ENCODE assay signal across 1 cellular context in the genomic region with DNA sequence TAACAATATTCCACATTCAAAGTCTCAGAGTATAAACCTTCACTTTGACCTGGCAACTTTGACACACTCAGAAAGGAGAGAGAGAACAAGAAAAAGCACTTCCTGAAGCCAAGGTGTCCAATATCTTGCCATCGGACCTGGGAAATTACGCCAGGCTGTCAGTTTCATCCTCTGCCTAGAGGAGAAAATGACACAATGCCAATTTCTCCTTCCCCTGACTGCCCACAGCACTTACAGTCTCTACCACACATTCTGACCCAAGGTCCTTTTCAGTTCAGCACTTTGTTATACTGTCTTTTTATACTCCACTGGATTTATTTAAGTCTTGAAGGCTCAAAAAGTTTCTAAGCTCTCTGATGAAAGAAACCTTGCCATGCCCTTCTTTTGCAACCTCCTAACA.
TF ChIP-seq lines count a peak whose summit lies in the region.

No MANE protein-coding gene starts in this region.

TF ChIP-seq in GM12878, 131 proteins besides CTCF, POLR2A, EP300 and RAD21 (continued from another document):
- TF ChIP-seq IKZF2 (IDR thresholded peaks at IDR 0.05): peak; percentile 23 to 31; a peak in 2 of 4 replicates
- TF ChIP-seq, protein P1, sequence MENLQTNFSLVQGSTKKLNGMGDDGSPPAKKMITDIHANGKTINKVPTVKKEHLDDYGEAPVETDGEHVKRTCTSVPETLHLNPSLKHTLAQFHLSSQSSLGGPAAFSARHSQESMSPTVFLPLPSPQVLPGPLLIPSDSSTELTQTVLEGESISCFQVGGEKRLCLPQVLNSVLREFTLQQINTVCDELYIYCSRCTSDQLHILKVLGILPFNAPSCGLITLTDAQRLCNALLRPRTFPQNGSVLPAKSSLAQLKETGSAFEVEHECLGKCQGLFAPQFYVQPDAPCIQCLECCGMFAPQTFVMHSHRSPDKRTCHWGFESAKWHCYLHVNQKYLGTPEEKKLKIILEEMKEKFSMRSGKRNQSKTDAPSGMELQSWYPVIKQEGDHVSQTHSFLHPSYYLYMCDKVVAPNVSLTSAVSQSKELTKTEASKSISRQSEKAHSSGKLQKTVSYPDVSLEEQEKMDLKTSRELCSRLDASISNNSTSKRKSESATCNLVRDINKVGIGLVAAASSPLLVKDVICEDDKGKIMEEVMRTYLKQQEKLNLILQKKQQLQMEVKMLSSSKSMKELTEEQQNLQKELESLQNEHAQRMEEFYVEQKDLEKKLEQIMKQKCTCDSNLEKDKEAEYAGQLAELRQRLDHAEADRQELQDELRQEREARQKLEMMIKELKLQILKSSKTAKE (IDR thresholded peaks at IDR 0.05; ENCODE audit: low read depth, poor library complexity, severe bottlenecking): peak; percentile 50
- no peak for TF ChIP-seq RFX5 (IDR thresholded peaks at IDR 0.05; ENCODE audit: low read depth, low read length)
